ENCODE assay signal across 9 cellular contexts in genomic region chr17:75684924-75685323, GRCh38. TPM values are rescaled to one million over a fixed set of nuclear protein-coding genes. Genes with fewer than 3 reads are reported as not detected.
A peak's percentile ranks its signal among the peaks of the same experiment; 100 is the strongest.
DNase-seq lines count a peak whose midpoint lies in the region; ATAC-seq and TF ChIP-seq lines count a peak whose summit lies in the region.
"Had no signal": no experiment of that assay in that cellular context is flagged by ENCODE, and none has a peak within 500 bp of the region (broad histone marks: within the 10 kb centered on the region; RNA-seq: fewer than 3 reads in every experiment).

No MANE protein-coding gene starts in this region.

- no peak for TF ChIP-seq EP300 in upper lobe of left lung (IDR thresholded peaks at IDR 0.05)

- H3K36me3 ChIP-seq in upper lobe of left lung: peaks cover 0 to 10% (median 4%) of the 10 kb centered on the region in 4 donors

- H3K9me3 ChIP-seq in upper lobe of left lung: no peaks in the 10 kb centered on the region

- ATAC-seq in upper lobe of left lung (ENCODE audit: low FRiP score in 2 of 2) (peak; percentile 62 to 76), GM21360 (IDR thresholded peaks at IDR 0.05; ENCODE audit: unreplicated experiment) (no peak)
- ATAC-seq in activated CD4-positive, CD25-positive, alpha-beta regulatory T cell treated with anti-CD3 and anti-CD28 coated beads, Interleukin-2, amount 50 U/mL, for 24 hours: no peak

- WGBS in upper lobe of left lung, 2 donors: 73 to 82% methylated on average over 7 of the region's 7 CpGs

- H3K4me3 ChIP-seq in choroid plexus epithelial cell (ENCODE audit: low read depth, low read length): no peak overlapping the region
- no peak overlapping the region for H3K4me3 ChIP-seq in upper lobe of left lung

- H3K4me1 ChIP-seq in upper lobe of left lung: peaks cover 42 to 75% (median 67%) of the 10 kb centered on the region in 4 donors

- TF ChIP-seq POLR2A in upper lobe of left lung (IDR thresholded peaks at IDR 0.05): no peak

- H3K27ac ChIP-seq in upper lobe of left lung: peak overlapping the region in 3 of 4 donors; percentile 9 to 80 (median 70)

- TF ChIP-seq CTCF in choroid plexus epithelial cell (conservative IDR thresholded peaks at IDR 0.05; ENCODE audit: low read depth, low read length) (no peak), upper lobe of left lung (IDR thresholded peaks at IDR 0.05) (no peak)

- DNase-seq in NCI-H2171 (lab: John Stamatoyannopoulos, UW) (peak; percentile 96), choroid plexus epithelial cell (ENCODE audit: low read depth) (peak; percentile 83), mucosa of gallbladder (ENCODE audit: low spot score) (peak; percentile 46), upper lobe of left lung (no peak), GDM1 (lab: John Stamatoyannopoulos, UW) (no peak)
- no peak for DNase-seq in stimulated activated CD4-positive, alpha-beta T cell treated with anti-CD3 and anti-CD28 coated beads, Interleukin-1b, Interleukin-23, amount 100 ng/mL, for 48 hours
- DNase-seq: NCI-H1436 treated with DMSO at 0.1 percent for 48 hours had no signal

- no peaks in the 10 kb centered on the region for H3K27me3 ChIP-seq in upper lobe of left lung

RNA-seq across cellular contexts. Expression of gene SAP30BP, which starts 17.8 kb away (rescaled TPM):
- 65.4 TPM for total RNA-seq in mucosa of gallbladder
- 100 to 1,000 TPM in 1 of 6 donors, 10 to 100 TPM in 5; 64.1 to 125 (median 80.8) TPM for total RNA-seq in upper lobe of left lung

RNA-seq across cellular contexts. Expression of gene RECQL5, which starts 18.0 kb away (rescaled TPM):
- 110 TPM for total RNA-seq in mucosa of gallbladder
- 10 to 100 TPM; 11.4 to 97.4 (median 41.4) TPM for total RNA-seq in upper lobe of left lung

RNA-seq across cellular contexts. Expression of gene ITGB4, which starts 36.3 kb away (rescaled TPM):
- 317 TPM for total RNA-seq in mucosa of gallbladder
- total RNA-seq in upper lobe of left lung: 10 to 100 TPM; 16.8 to 75.2 (median 41.2) TPM

RNA-seq across cellular contexts. Expression of gene SMIM5, which starts 51.7 kb away (rescaled TPM):
- total RNA-seq in mucosa of gallbladder (15.5 TPM), upper lobe of left lung (1 to 10 TPM; 1.9 to 7.3 (median 3.3) TPM)

Comparison
In these comparisons a context has a peak if more than half of its experiments do, and no peak if none do; other contexts are left out.
1. DNase-seq: peak in NCI-H2171 (single experiment), choroid plexus epithelial cell (single experiment) and mucosa of gallbladder (single experiment); none in upper lobe of left lung (0 of 2), GDM1 (single experiment) and stimulated activated CD4-positive, alpha-beta T cell treated with anti-CD3 and anti-CD28 coated beads, Interleukin-1b, Interleukin-23, amount 100 ng/mL, for 48 hours (single experiment).
2. ATAC-seq: peak in upper lobe of left lung (2 of 2); none in GM21360 (single experiment) and activated CD4-positive, CD25-positive, alpha-beta regulatory T cell treated with anti-CD3 and anti-CD28 coated beads, Interleukin-2, amount 50 U/mL, for 24 hours (0 of 2).